14 cellular contexts compared by ENCODE assay signal in the genomic region with DNA sequence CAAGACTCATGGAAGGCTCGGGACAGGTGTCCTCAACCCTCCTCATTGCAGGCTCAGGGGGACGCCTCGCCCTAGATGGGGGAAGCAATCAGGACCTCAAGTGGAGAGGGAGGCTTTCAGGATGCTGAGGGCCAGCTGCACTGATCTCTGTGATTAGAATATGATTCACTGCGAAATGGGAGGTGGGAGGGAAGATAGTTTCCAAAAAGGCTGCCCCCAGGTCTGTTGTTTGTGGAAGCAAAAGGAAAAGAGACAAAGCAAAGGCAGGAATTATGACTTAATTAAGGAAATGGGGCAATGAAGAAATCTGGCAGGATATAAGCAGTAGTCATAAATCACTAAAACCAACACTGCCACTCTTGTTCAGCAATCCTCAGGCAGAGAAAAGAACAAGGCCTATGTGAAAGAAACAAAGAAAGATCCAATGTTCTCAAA.
DNase-seq lines count a peak whose midpoint lies in the region; ATAC-seq lines count a peak whose summit lies in the region.
"Had no signal": no experiment of that assay in that cellular context is flagged by ENCODE, and none has a peak within 500 bp of the region (broad histone marks: within the 10 kb centered on the region; RNA-seq: fewer than 3 reads in every experiment).

No MANE protein-coding gene starts in this region.

- no peaks in the 10 kb centered on the region for H3K36me3 Mint-ChIP-seq in activated CD4-positive, alpha-beta T cell treated with anti-CD3 and anti-CD28 coated beads, Interleukin-2, amount 10 ng/mL, durations not matched to agents 7 days and 5 days (ENCODE audit: low read depth)
- no peaks in the 10 kb centered on the region for H3K36me3 Mint-ChIP-seq in activated CD4-positive, alpha-beta T cell treated with anti-CD3 and anti-CD28 coated beads, Interleukin-2, amount 10 ng/mL, durations not matched to agents 24 days and 14 days (ENCODE audit: low read depth)
- H3K36me3 Mint-ChIP-seq: activated naive CD8-positive, alpha-beta T cell; IgD-negative memory B cell had no signal

- peak; percentile 22 for DNase-seq in DMS79 (lab: John Stamatoyannopoulos, UW)
- peak; percentile 39 for DNase-seq in NCI-H146 treated with DMSO at 0.1 percent for 48 hours (lab: John Stamatoyannopoulos, UW; ENCODE audit: unreplicated experiment)
- peak; percentile 77 for DNase-seq in amniotic epithelial cell (ENCODE audit: low read depth)
- peak; percentile 30 for DNase-seq in left kidney (ENCODE audit: low read depth, low spot score)
- DNase-seq in activated CD4-positive, alpha-beta T cell treated with anti-CD3 and anti-CD28 coated beads, Interleukin-2, amount 10 ng/mL, durations not matched to agents 7 days and 5 days: no peak
- no peak for DNase-seq in activated CD4-positive, alpha-beta T cell treated with anti-CD3 and anti-CD28 coated beads, Interleukin-2, amount 10 ng/mL, durations not matched to agents 24 days and 14 days
- DNase-seq in activated CD4-positive, CD25-positive, alpha-beta regulatory T cell (lab: John Stamatoyannopoulos, UW): no peak
- DNase-seq: NCI-H1930, Peyer's patch, right lobe of liver, stomach had no signal

- POLR2A ChIA-PET in activated CD4-positive, alpha-beta T cell treated with anti-CD3 and anti-CD28 coated beads, Interleukin-2, amount 10 ng/mL, durations not matched to agents 7 days and 5 days (lab: Charles Lee): no interaction called here

- intact Hi-C loops in activated CD4-positive, alpha-beta T cell treated with anti-CD3 and anti-CD28 coated beads, Interleukin-2, amount 10 ng/mL, durations not matched to agents 24 days and 14 days (cut with micrococcal nuclease): no loop called here

- no peaks in the 10 kb centered on the region for H3K9me3 Mint-ChIP-seq in activated CD4-positive, alpha-beta T cell treated with anti-CD3 and anti-CD28 coated beads, Interleukin-2, amount 10 ng/mL, durations not matched to agents 7 days and 5 days
- H3K9me3 Mint-ChIP-seq in activated CD4-positive, alpha-beta T cell treated with anti-CD3 and anti-CD28 coated beads, Interleukin-2, amount 10 ng/mL, durations not matched to agents 24 days and 14 days: no peaks in the 10 kb centered on the region
- H3K9me3 Mint-ChIP-seq: IgD-negative memory B cell had no signal

- CTCF ChIA-PET in activated CD4-positive, alpha-beta T cell treated with anti-CD3 and anti-CD28 coated beads, Interleukin-2, amount 10 ng/mL, durations not matched to agents 7 days and 5 days (lab: Charles Lee): no interaction called here

- ATAC-seq in HG03025 (IDR thresholded peaks at IDR 0.05; ENCODE audit: low FRiP score, unreplicated experiment): no peak

- no peak overlapping the region for H3K27ac Mint-ChIP-seq in activated CD4-positive, alpha-beta T cell treated with anti-CD3 and anti-CD28 coated beads, Interleukin-2, amount 10 ng/mL, durations not matched to agents 7 days and 5 days
- H3K27ac Mint-ChIP-seq in activated CD4-positive, alpha-beta T cell treated with anti-CD3 and anti-CD28 coated beads, Interleukin-2, amount 10 ng/mL, durations not matched to agents 24 days and 14 days: no peak overlapping the region
- H3K27ac Mint-ChIP-seq: activated naive CD8-positive, alpha-beta T cell; IgD-negative memory B cell had no signal

- no peak overlapping the region for H3K4me3 Mint-ChIP-seq in activated CD4-positive, alpha-beta T cell treated with anti-CD3 and anti-CD28 coated beads, Interleukin-2, amount 10 ng/mL, durations not matched to agents 7 days and 5 days
- H3K4me3 Mint-ChIP-seq in activated CD4-positive, alpha-beta T cell treated with anti-CD3 and anti-CD28 coated beads, Interleukin-2, amount 10 ng/mL, durations not matched to agents 24 days and 14 days: no peak overlapping the region
- H3K4me3 Mint-ChIP-seq: activated naive CD8-positive, alpha-beta T cell had no signal

- H3K4me1 Mint-ChIP-seq in activated CD4-positive, alpha-beta T cell treated with anti-CD3 and anti-CD28 coated beads, Interleukin-2, amount 10 ng/mL, durations not matched to agents 7 days and 5 days: no peaks in the 10 kb centered on the region
- no peaks in the 10 kb centered on the region for H3K4me1 Mint-ChIP-seq in activated CD4-positive, alpha-beta T cell treated with anti-CD3 and anti-CD28 coated beads, Interleukin-2, amount 10 ng/mL, durations not matched to agents 24 days and 14 days
- H3K4me1 Mint-ChIP-seq: IgD-negative memory B cell had no signal

- H3K27me3 Mint-ChIP-seq in activated CD4-positive, alpha-beta T cell treated with anti-CD3 and anti-CD28 coated beads, Interleukin-2, amount 10 ng/mL, durations not matched to agents 7 days and 5 days: peaks cover 3% of the 10 kb centered on the region
- H3K27me3 Mint-ChIP-seq in activated CD4-positive, alpha-beta T cell treated with anti-CD3 and anti-CD28 coated beads, Interleukin-2, amount 10 ng/mL, durations not matched to agents 24 days and 14 days: peaks cover 10% of the 10 kb centered on the region

Comparison
In these comparisons a context has a peak if more than half of its experiments do, and no peak if none do; other contexts are left out.
1. DNase-seq: peak in DMS79 (single experiment), NCI-H146 treated with DMSO at 0.1 percent for 48 hours (single experiment), amniotic epithelial cell (single experiment) and left kidney (single experiment); none in activated CD4-positive, alpha-beta T cell treated with anti-CD3 and anti-CD28 coated beads, Interleukin-2, amount 10 ng/mL, durations not matched to agents 7 days and 5 days (single experiment), activated CD4-positive, alpha-beta T cell treated with anti-CD3 and anti-CD28 coated beads, Interleukin-2, amount 10 ng/mL, durations not matched to agents 24 days and 14 days (single experiment) and activated CD4-positive, CD25-positive, alpha-beta regulatory T cell (0 of 4).